Comparison of ENCODE assay signal across 8 cellular contexts in genomic region chr15:67839358-67839928, GRCh38. TPM values are rescaled to one million over a fixed set of nuclear protein-coding genes. Genes with fewer than 3 reads are reported as not detected.
DNase-seq lines count a peak whose midpoint lies in the region; ATAC-seq and TF ChIP-seq lines count a peak whose summit lies in the region.

No MANE protein-coding gene starts in this region.

- peak overlapping the region; percentile 94 for H3K27ac ChIP-seq in osteoblast (ENCODE audit: low read depth, low read length)

- H3K36me3 ChIP-seq in HAP-1 (replicated peaks) (no peaks in the 10 kb centered on the region), osteoblast (ENCODE audit: insufficient read depth, low read length) (no peaks in the 10 kb centered on the region)

- peaks cover 17% of the 10 kb centered on the region for H3K27me3 Mint-ChIP-seq in activated T-cell treated with anti-CD3 and anti-CD28 coated beads, Interleukin-2, amount 50 U/mL, for 4 hours (ENCODE audit: low read depth)

- H3K36me3 Mint-ChIP-seq in activated T-cell treated with anti-CD3 and anti-CD28 coated beads, Interleukin-2, amount 50 U/mL, for 4 hours (ENCODE audit: insufficient read depth) = no peaks in the 10 kb centered on the region

- peak overlapping the region; percentile 88 for H3K4me3 Mint-ChIP-seq in activated T-cell treated with anti-CD3 and anti-CD28 coated beads, Interleukin-2, amount 50 U/mL, for 4 hours

- no peaks in the 10 kb centered on the region for H3K27me3 ChIP-seq in HAP-1 (ENCODE audit: low read depth)
- peaks cover 28% of the 10 kb centered on the region for H3K27me3 ChIP-seq in osteoblast (ENCODE audit: insufficient read depth, low read length)

- in situ Hi-C loops in G401 (cut with HindIII; ENCODE audit: low sequenced_read_pairs) = no loop called here
- in situ Hi-C loops in HAP-1 (cut with MboI; ENCODE audit: low sequenced_read_pairs) = loop anchor here (5.0 kb wide), 2 partner anchors 377 to 892 kb away; no protein-coding TSS in a partner anchor

- no peaks in the 10 kb centered on the region for H3K79me2 ChIP-seq in osteoblast (ENCODE audit: insufficient read depth, low read length)

- H3K9me3 Mint-ChIP-seq in activated T-cell treated with anti-CD3 and anti-CD28 coated beads, Interleukin-2, amount 50 U/mL, for 4 hours = no peaks in the 10 kb centered on the region

- peak overlapping the region; percentile 98 for H3K4me2 ChIP-seq in osteoblast (ENCODE audit: insufficient read depth, low read length)

- peak overlapping the region; percentile 74 for H3K4me3 ChIP-seq in HAP-1
- peak overlapping the region; percentile 86 for H3K4me3 ChIP-seq in osteoblast (ENCODE audit: insufficient read depth, low read length)

- H3K4me1 ChIP-seq in HAP-1 (peaks cover 28% of the 10 kb centered on the region), osteoblast (ENCODE audit: insufficient read depth, low read length) (peaks cover 43% of the 10 kb centered on the region)

- no peak for TF ChIP-seq CTCF in osteoblast (IDR thresholded peaks at IDR 0.05; ENCODE audit: extremely low read depth, low read depth, low read length)

- DNase-seq in G401 (ENCODE audit: low spot score) (peak; percentile 81), HAP-1 (ENCODE audit: low spot score in 2 of 2) (peak; percentile 75 to 81), NCI-H2227 (lab: John Stamatoyannopoulos, UW; ENCODE audit: unreplicated experiment) (peak; percentile 51), foreskin melanocyte (peak; percentile 68), osteoblast (ENCODE audit: insufficient read length, low spot score, missing footprints) (peak; percentile 85), retina (no peak)
- DNase-seq in activated T-cell treated with anti-CD3 and anti-CD28 coated beads, Interleukin-2, amount 50 U/mL, for 4 hours = no peak

- peaks cover 32% of the 10 kb centered on the region for H3K4me1 Mint-ChIP-seq in activated T-cell treated with anti-CD3 and anti-CD28 coated beads, Interleukin-2, amount 50 U/mL, for 4 hours (ENCODE audit: low read depth)

- no peaks in the 10 kb centered on the region for H4K20me1 ChIP-seq in osteoblast (ENCODE audit: insufficient read depth, low read length)

- peak overlapping the region; percentile 84 for H2AFZ ChIP-seq in osteoblast (ENCODE audit: low read length)

- no peaks in the 10 kb centered on the region for H3K9me3 ChIP-seq in HAP-1
- H3K9me3 ChIP-seq in osteoblast (ENCODE audit: low read depth, low read length) = no peaks in the 10 kb centered on the region

- peak; percentile 18 to 24 for ATAC-seq in activated T-cell treated with anti-CD3 and anti-CD28 coated beads, Interleukin-2, amount 50 U/mL, for 4 hours
- ATAC-seq in GM21786 (IDR thresholded peaks at IDR 0.05; ENCODE audit: unreplicated experiment) = no peak

RNA-seq across cellular contexts. Expression of gene RNU6-1, which starts 0.4 kb away (rescaled TPM):
- not detected in 2 replicates for total RNA-seq in G401 (2014; rRNA removed; shearing (Covaris generic))
- not detected for total RNA-seq in activated T-cell treated with anti-CD3 and anti-CD28 coated beads, Interleukin-2, amount 50 U/mL, for 4 hours
- not detected in 2 replicates for total RNA-seq in osteoblast

RNA-seq across cellular contexts. Expression of gene SKOR1, which starts 14.1 kb away (rescaled TPM):
- total RNA-seq in G401 (2014; rRNA removed; shearing (Covaris generic)) = 4.9 and 7.1 TPM in 2 replicates
- under 1 TPM; 0.15 to 0.34 (median 0.33) TPM for total RNA-seq in activated T-cell treated with anti-CD3 and anti-CD28 coated beads, Interleukin-2, amount 50 U/mL, for 4 hours
- total RNA-seq in osteoblast = 0.29 and 0.36 TPM in 2 replicates

Comparison
In these comparisons a context has a peak if more than half of its experiments do, and no peak if none do; other contexts are left out.
1. DNase-seq: peak in G401 (single experiment), HAP-1 (2 of 2), NCI-H2227 (single experiment), foreskin melanocyte (single experiment) and osteoblast (single experiment); none in activated T-cell treated with anti-CD3 and anti-CD28 coated beads, Interleukin-2, amount 50 U/mL, for 4 hours (single experiment) and retina (single experiment).